Comparison of ENCODE assay signal across 8 cellular contexts in the genomic region with DNA sequence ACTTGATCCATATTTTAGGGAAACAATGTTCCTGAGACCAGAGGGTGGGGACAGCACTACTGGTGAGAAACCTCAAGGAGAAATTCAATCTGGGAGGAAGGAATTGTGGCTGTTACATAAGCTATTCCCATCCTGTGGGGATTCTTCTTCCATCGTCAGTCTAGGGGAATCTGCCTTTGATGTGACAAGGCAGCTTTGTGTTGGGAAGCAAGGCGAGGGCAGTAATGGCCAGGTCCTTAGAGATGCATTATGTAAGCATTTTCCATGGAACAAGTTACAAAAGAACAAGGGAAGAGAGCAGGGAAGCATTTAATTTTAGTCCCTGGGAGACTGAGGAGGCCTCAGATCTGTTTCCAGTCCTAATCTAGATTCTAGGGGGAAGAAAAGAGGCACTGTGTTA.
"Had no signal": no experiment of that assay in that cellular context is flagged by ENCODE, and none has a peak within 500 bp of the region (broad histone marks: within the 10 kb centered on the region; RNA-seq: fewer than 3 reads in every experiment).

No MANE protein-coding gene starts in this region.

- H3K4me1 Mint-ChIP-seq: immature natural killer cell; naive thymus-derived CD8-positive, alpha-beta T cell had no signal

- H3K27me3 Mint-ChIP-seq: activated CD4-positive, alpha-beta memory T cell treated with anti-CD3 and anti-CD28 coated beads for 36 hours had no signal

- ATAC-seq: naive thymus-derived CD8-positive, alpha-beta T cell had no signal

- H3K4me2 ChIP-seq: hepatocyte had no signal

- H3K36me3 ChIP-seq: cardiac muscle cell, stomach had no signal

- H3K79me2 ChIP-seq: hepatocyte had no signal

- H3K27ac ChIP-seq: cardiac muscle cell, hepatocyte, stomach had no signal

- H3K27me3 ChIP-seq: cardiac muscle cell, hepatocyte, stomach had no signal

- H3K4me3 ChIP-seq: cardiac muscle cell, hepatocyte, stomach had no signal

- H3K4me1 ChIP-seq: stomach had no signal

- H3K4me3 Mint-ChIP-seq: activated CD4-positive, alpha-beta memory T cell treated with anti-CD3 and anti-CD28 coated beads for 36 hours; immature natural killer cell; naive thymus-derived CD8-positive, alpha-beta T cell had no signal

- DNase-seq: activated CD4-positive, alpha-beta memory T cell treated with anti-CD3 and anti-CD28 coated beads for 36 hours; activated T-cell treated with anti-CD3 and anti-CD28 coated beads, Interleukin-2, amount 50 U/mL, for 48 hours; immature natural killer cell; naive thymus-derived CD8-positive, alpha-beta T cell; stimulated activated CD4-positive, alpha-beta T cell treated with anti-CD3 and anti-CD28 coated beads, Interleukin-4, amount 100 ng/mL, for 4 hours; stomach had no signal

- H3K36me3 Mint-ChIP-seq: activated CD4-positive, alpha-beta memory T cell treated with anti-CD3 and anti-CD28 coated beads for 36 hours; naive thymus-derived CD8-positive, alpha-beta T cell had no signal

- H2AFZ ChIP-seq: hepatocyte had no signal

- H3K9me3 ChIP-seq: stomach had no signal

- H3K27ac Mint-ChIP-seq: activated CD4-positive, alpha-beta memory T cell treated with anti-CD3 and anti-CD28 coated beads for 36 hours; immature natural killer cell; naive thymus-derived CD8-positive, alpha-beta T cell had no signal
